8 cellular contexts compared by ENCODE assay signal in the genomic region with DNA sequence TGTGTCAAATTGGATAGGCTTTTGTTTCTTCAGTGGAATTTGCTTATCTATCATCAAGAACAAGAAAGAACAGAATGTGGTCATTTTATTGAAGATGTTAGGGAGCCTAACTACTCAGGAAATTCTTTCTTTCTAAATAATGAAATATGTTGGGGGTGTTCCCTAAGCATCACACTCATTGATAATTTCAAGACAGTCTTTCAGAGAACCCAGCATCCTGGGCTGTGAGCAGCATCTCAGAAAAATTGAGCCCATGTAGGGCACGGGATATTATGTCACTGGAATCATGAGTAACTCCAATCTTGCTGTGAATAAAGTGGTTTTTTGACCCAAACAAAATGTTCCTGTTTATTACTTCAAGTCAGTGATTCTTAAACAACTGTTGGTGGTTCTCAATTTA. TPM values are rescaled to one million over a fixed set of nuclear protein-coding genes. Genes with fewer than 3 reads are reported as not detected.
"Had no signal": no experiment of that assay in that cellular context is flagged by ENCODE, and none has a peak within 500 bp of the region (broad histone marks: within the 10 kb centered on the region; RNA-seq: fewer than 3 reads in every experiment).

No MANE protein-coding gene starts in this region.

- H3K27ac Mint-ChIP-seq: H9 had no signal

- H3K9me3 Mint-ChIP-seq: H9 had no signal

- H2AFZ ChIP-seq: GM23248 had no signal

- H3K4me3 Mint-ChIP-seq: H9 had no signal

- H3K27ac ChIP-seq: GM23248 had no signal

- H3K9ac ChIP-seq: GM23248 had no signal

- DNase-seq: GM23248, GOT3, H9, HCEC 1CT, IMR-90 had no signal

- FAIRE-seq: H54, HTR-8/SVneo, K562 had no signal

- H3K4me3 ChIP-seq: GM23248, K562 had no signal

RNA-seq across cellular contexts. Expression of a gene that starts 27.3 kb away (rescaled TPM):
- total RNA-seq: GM23248, IMR-90, K562 had no signal
- polyA plus RNA-seq: GM23248, IMR-90, K562 had no signal
